ENCODE assay signal across 9 cellular contexts in genomic region chrX:109848451-109849050, GRCh38.
A peak's percentile ranks its signal among the peaks of the same experiment; 100 is the strongest.
DNase-seq lines count a peak whose midpoint lies in the region; ATAC-seq and TF ChIP-seq lines count a peak whose summit lies in the region.
"Had no signal": no experiment of that assay in that cellular context is flagged by ENCODE, and none has a peak within 500 bp of the region (broad histone marks: within the 10 kb centered on the region; RNA-seq: fewer than 3 reads in every experiment).

No MANE protein-coding gene starts in this region.

- TF ChIP-seq POLR2A in erythroblast (IDR thresholded peaks at IDR 0.05; ENCODE audit: low read length) = no peak

- intact Hi-C loops in left cardiac atrium (cut with DNase I) = no loop called here

- no peak for TF ChIP-seq CTCF in GM12864 (IDR thresholded peaks at IDR 0.05; ENCODE audit: low read depth, low read length, missing control alignments)

- peak; percentile 5 for DNase-seq in GM12864 (ENCODE audit: low read depth)
- peak; percentile 40 to 79 for DNase-seq in erythroblast (lab: John Stamatoyannopoulos, UW)
- no peak for DNase-seq in amniotic stem cell (lab: John Stamatoyannopoulos, UW)
- DNase-seq in NCI-H1105 (lab: John Stamatoyannopoulos, UW) = no peak
- no peak for DNase-seq in left cardiac atrium
- no peak for DNase-seq in inferior parietal cortex (ENCODE audit: extremely low spot score)
- DNase-seq: lower lobe of right lung had no signal

- H3K4me3 ChIP-seq in GM12864 (ENCODE audit: low read depth, low read length) = no peak overlapping the region
- H3K4me3 ChIP-seq: lower lobe of right lung had no signal

- ATAC-seq in GM21529 (IDR thresholded peaks at IDR 0.05; ENCODE audit: unreplicated experiment) (peak; percentile 85), HG03558 (IDR thresholded peaks at IDR 0.05; ENCODE audit: extremely low read depth, unreplicated experiment) (peak; percentile 69), left cardiac atrium (no peak)
- ATAC-seq: lower lobe of right lung had no signal

Comparison
In these comparisons a context has a peak if more than half of its experiments do, and no peak if none do; other contexts are left out.
1. DNase-seq: peak in GM12864 (single experiment) and erythroblast (2 of 2); none in amniotic stem cell (single experiment), NCI-H1105 (single experiment), left cardiac atrium (single experiment) and inferior parietal cortex (single experiment).
2. ATAC-seq: peak in GM21529 (single experiment) and HG03558 (single experiment); none in left cardiac atrium (0 of 2).